ENCODE assay signal across 16 cellular contexts in genomic region chr6:79413562-79414002, GRCh38.
DNase-seq lines count a peak whose midpoint lies in the region; ATAC-seq, FAIRE-seq and TF ChIP-seq lines count a peak whose summit lies in the region.
"Had no signal": no experiment of that assay in that cellular context is flagged by ENCODE, and none has a peak within 500 bp of the region (broad histone marks: within the 10 kb centered on the region; RNA-seq: fewer than 3 reads in every experiment).

No MANE protein-coding gene starts in this region.

- H3K9ac ChIP-seq in keratinocyte (ENCODE audit: control insufficient read depth, extremely low read depth, insufficient read depth, low read length) = no peak overlapping the region
- H3K9ac ChIP-seq: KMS-11 had no signal

- H3K27me3 Mint-ChIP-seq in chondrocyte (ENCODE audit: low read depth) = no peaks in the 10 kb centered on the region
- H3K27me3 Mint-ChIP-seq: activated CD8-positive, alpha-beta T cell treated with anti-CD3 and anti-CD28 coated beads for 36 hours had no signal

- peak overlapping the region; percentile 46 for H3K4me2 ChIP-seq in keratinocyte (ENCODE audit: control insufficient read depth, extremely low read depth, insufficient read depth, low read depth, low read length)
- H3K4me2 ChIP-seq: KMS-11 had no signal

- H3K36me3 ChIP-seq in keratinocyte (ENCODE audit: control insufficient read depth in 2 of 2, extremely low read depth in 1 of 2, insufficient read depth in 2 of 2, low read length in 2 of 2) (no peaks in the 10 kb centered on the region), adrenal gland (replicated peaks in 1 of 2) (no peaks in the 10 kb centered on the region)
- H3K36me3 ChIP-seq: heart right ventricle had no signal

- no peaks in the 10 kb centered on the region for H3K36me3 Mint-ChIP-seq in chondrocyte (ENCODE audit: low read depth)

- POLR2A ChIA-PET in AG04450 (lab: Yijun Ruan, JAX) = no interaction called here

- TF ChIP-seq POLR2A in adrenal gland (IDR thresholded peaks at IDR 0.05) = no peak

- no peaks in the 10 kb centered on the region for H3K9me3 Mint-ChIP-seq in chondrocyte (ENCODE audit: low read depth)
- H3K9me3 Mint-ChIP-seq: activated CD8-positive, alpha-beta T cell treated with anti-CD3 and anti-CD28 coated beads for 36 hours had no signal

- peak overlapping the region; percentile 84 for H3K27ac Mint-ChIP-seq in chondrocyte (ENCODE audit: unreplicated experiment)
- H3K27ac Mint-ChIP-seq: activated CD8-positive, alpha-beta T cell treated with anti-CD3 and anti-CD28 coated beads for 36 hours had no signal

- dilution Hi-C loops in keratinocyte (cut with MboI; ENCODE audit: extremely low pct_ligation_motif_present, low sequenced_read_pairs) = no loop called here

- WGBS in adrenal gland, 4 donors = 2 to 29% (median 18%) methylated on average over 2 of the region's 2 CpGs

- H3K4me1 Mint-ChIP-seq in chondrocyte (ENCODE audit: low read depth) = peaks cover 16% of the 10 kb centered on the region

- intact Hi-C loops in adrenal gland (cut with DNase I) = no loop called here

- no peak overlapping the region for H3K4me3 Mint-ChIP-seq in chondrocyte (ENCODE audit: unreplicated experiment)
- H3K4me3 Mint-ChIP-seq: activated CD8-positive, alpha-beta T cell treated with anti-CD3 and anti-CD28 coated beads for 36 hours had no signal

- H3K9me1 ChIP-seq in keratinocyte (ENCODE audit: control insufficient read depth, extremely low read depth, insufficient read depth, low read length) = no peaks in the 10 kb centered on the region

- peak; percentile 1 for DNase-seq in AG04450 (ENCODE audit: low read depth, low spot score)
- peak; percentile 81 for DNase-seq in LHCN-M2 (ENCODE audit: low read depth)
- no peak for DNase-seq in chondrocyte (ENCODE audit: low spot score)
- DNase-seq in keratinocyte (ENCODE audit: low read depth, low spot score) = no peak
- no peak for DNase-seq in NCI-H146 (lab: John Stamatoyannopoulos, UW)
- no peak for DNase-seq in mucosa of gallbladder (ENCODE audit: low spot score)
- DNase-seq in adrenal gland = no peak
- DNase-seq: activated CD8-positive, alpha-beta T cell treated with anti-CD3 and anti-CD28 coated beads for 36 hours; activated gamma-delta T cell treated with Interleukin-2 at 50 U/mL for 16 hours; DMS153; H7; heart right ventricle; NCI-H2107; stimulated activated naive CD4-positive, alpha-beta T cell had no signal

- ATAC-seq in HG03097 (IDR thresholded peaks at IDR 0.05; ENCODE audit: low FRiP score, unreplicated experiment) = no peak
- ATAC-seq: activated CD8-positive, alpha-beta T cell treated with anti-CD3 and anti-CD28 coated beads for 36 hours; heart right ventricle had no signal

- H3K4me1 ChIP-seq in keratinocyte (ENCODE audit: control insufficient read depth, extremely low read depth, insufficient read depth, low read length) (peaks cover 9% of the 10 kb centered on the region), adrenal gland (replicated peaks in 1 of 2) (no peaks in the 10 kb centered on the region)

- H3K27me3 ChIP-seq in AG04450 (ENCODE audit: control insufficient read depth, insufficient read depth, low read length) (no peaks in the 10 kb centered on the region), keratinocyte (ENCODE audit: control insufficient read depth, extremely low read depth, insufficient read depth, low read length) (no peaks in the 10 kb centered on the region), adrenal gland (no peaks in the 10 kb centered on the region)
- H3K27me3 ChIP-seq: heart right ventricle had no signal

- no peak overlapping the region for H3K27ac ChIP-seq in AG04450 (ENCODE audit: low read depth, low read length)
- H3K27ac ChIP-seq in keratinocyte (ENCODE audit: control insufficient read depth, insufficient read depth, low read length) = no peak overlapping the region
- no peak overlapping the region for H3K27ac ChIP-seq in adrenal gland
- H3K27ac ChIP-seq: heart right ventricle, KMS-11 had no signal

- no peaks in the 10 kb centered on the region for H4K20me1 ChIP-seq in keratinocyte (ENCODE audit: control insufficient read depth, extremely low read depth, insufficient read depth, low read length)

- TF ChIP-seq CTCF in AG04450 (IDR thresholded peaks at IDR 0.05; ENCODE audit: low read depth, low read length) (no peak), chondrocyte (IDR thresholded peaks at IDR 0.05) (no peak), keratinocyte (optimal IDR thresholded peaks at IDR 0.05 in 1 of 3, IDR thresholded peaks at IDR 0.05 in 1 of 3, conservative IDR thresholded peaks at IDR 0.05 in 1 of 3; ENCODE audit: extremely low read depth in 1 of 3, insufficient read depth in 2 of 3, low read length in 3 of 3) (no peak), adrenal gland (IDR thresholded peaks at IDR 0.05) (no peak)

- CTCF ChIA-PET in AG04450 (lab: Charles Lee) = no interaction called here

- H3K4me3 ChIP-seq in AG04450 (ENCODE audit: low read depth, low read length) (no peak overlapping the region), keratinocyte (ENCODE audit: control insufficient read depth in 2 of 3, extremely low read depth in 1 of 3, insufficient read depth in 2 of 3, low read depth in 1 of 3, low read length in 3 of 3) (no peak overlapping the region), adrenal gland (no peak overlapping the region)
- H3K4me3 ChIP-seq: heart right ventricle had no signal

- peak overlapping the region; percentile 52 for H2AFZ ChIP-seq in keratinocyte (ENCODE audit: control insufficient read depth, low read length)

- H3K9me3 ChIP-seq in AG04450 (ENCODE audit: control insufficient read depth, insufficient read depth, low read length) = no peaks in the 10 kb centered on the region
- H3K9me3 ChIP-seq in keratinocyte (ENCODE audit: control insufficient read depth, low read depth, low read length) = no peaks in the 10 kb centered on the region
- no peaks in the 10 kb centered on the region for H3K9me3 ChIP-seq in adrenal gland (replicated peaks in 1 of 3)
- H3K9me3 ChIP-seq: heart right ventricle had no signal

- H3K79me2 ChIP-seq in keratinocyte (ENCODE audit: control insufficient read depth, insufficient read depth, low read length) = no peaks in the 10 kb centered on the region

- FAIRE-seq in keratinocyte (lab: Jason Lieb, UNC) = no peak

Comparison
In these comparisons a context has a peak if more than half of its experiments do, and no peak if none do; other contexts are left out.
1. DNase-seq: peak in AG04450 (single experiment) and LHCN-M2 (single experiment); none in chondrocyte (single experiment), keratinocyte (single experiment), NCI-H146 (single experiment), mucosa of gallbladder (single experiment) and adrenal gland (0 of 7).